Comparison of ENCODE assay signal across 8 cellular contexts in the genomic region with DNA sequence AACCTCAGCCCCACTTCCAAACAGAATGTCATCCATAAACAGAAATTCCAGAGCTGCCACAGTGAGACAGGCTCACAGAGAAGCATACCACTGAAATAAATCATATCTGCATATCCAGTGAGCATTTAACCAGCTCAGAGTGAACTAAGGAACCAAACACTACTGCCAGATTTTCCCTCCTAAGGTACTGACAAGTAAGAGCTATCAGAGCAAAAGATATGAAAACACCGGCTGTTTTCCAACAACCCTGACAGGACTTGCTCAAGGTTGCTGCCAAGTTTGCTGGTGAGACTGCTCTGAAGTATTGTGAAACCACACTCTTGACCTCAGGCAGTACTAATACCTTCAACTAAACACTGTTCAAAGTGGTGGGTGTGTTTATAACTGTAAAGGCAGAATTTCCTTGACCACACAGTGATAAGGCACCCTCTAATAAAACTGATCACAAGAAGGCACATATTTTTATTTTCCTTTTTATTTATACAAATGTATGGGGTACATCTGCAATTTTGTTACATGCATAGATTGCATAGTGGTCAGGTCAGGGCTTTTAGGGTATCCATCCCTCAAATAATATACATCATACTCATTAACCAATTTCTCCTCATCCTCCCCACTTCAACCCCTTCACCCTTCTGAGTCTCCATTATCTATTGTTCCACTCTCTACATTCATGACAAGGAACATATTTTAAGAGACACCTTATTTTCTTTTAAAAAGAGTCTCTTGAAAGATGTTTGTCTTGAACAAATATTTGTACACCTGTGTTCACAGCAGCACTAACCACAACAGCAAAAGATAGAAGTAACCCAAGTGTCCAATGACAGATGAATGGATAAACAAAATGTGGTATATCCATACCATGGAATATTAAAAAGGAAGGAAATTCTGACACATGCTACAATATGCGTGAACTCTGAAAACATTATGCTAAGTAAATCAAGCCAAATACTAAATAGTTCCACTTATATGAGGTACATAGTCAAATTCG. TPM values are rescaled to one million over a fixed set of nuclear protein-coding genes. Genes with fewer than 3 reads are reported as not detected.
DNase-seq lines count a peak whose midpoint lies in the region; ATAC-seq and TF ChIP-seq lines count a peak whose summit lies in the region.

No MANE protein-coding gene starts in this region.

- peaks cover 61% of the 10 kb centered on the region for H3K4me1 Mint-ChIP-seq in Calu3 (ENCODE audit: low read depth, unreplicated experiment)
- peaks cover 55% of the 10 kb centered on the region for H3K4me1 Mint-ChIP-seq in T-helper 17 cell
- H3K4me1 Mint-ChIP-seq in H9: peaks cover 34 to 38% of the 10 kb centered on the region in 2 experiments

- H4K8ac ChIP-seq in H9 (replicated peaks; ENCODE audit: insufficient read length, low read depth, low read length): no peak overlapping the region

- no peak overlapping the region for H2BK120ac ChIP-seq in H9 (ENCODE audit: low read depth, low read length, poor library complexity, severe bottlenecking)

- H3K79me2 ChIP-seq in H9 (ENCODE audit: insufficient read depth, low read length): peaks cover 2% of the 10 kb centered on the region; the same call in 1 of the 2 replicates

- no peak overlapping the region for H3K4me2 ChIP-seq in H9 (ENCODE audit: insufficient read depth, insufficient read length, low read length)

- CTCF ChIA-PET in Calu3 (lab: Charles Lee): interaction anchor here (1.3 to 1.5 kb wide), 3 partner anchors 8 to 28 kb away, joined by 3 to 6 read pairs (median 4); no protein-coding TSS in a partner anchor

- TF ChIP-seq CTCF in Calu3 (IDR thresholded peaks at IDR 0.05; ENCODE audit: unreplicated experiment) (no peak), fibroblast of villous mesenchyme (IDR thresholded peaks at IDR 0.05; ENCODE audit: insufficient read depth, low read depth, low read length) (no peak), sigmoid colon (IDR thresholded peaks at IDR 0.05) (no peak), H9 (conservative IDR thresholded peaks at IDR 0.05) (no peak), suprapubic skin (IDR thresholded peaks at IDR 0.05) (no peak)

- H3K14ac ChIP-seq in H9 (ENCODE audit: insufficient read depth, low read length): no peak overlapping the region

- no peaks in the 10 kb centered on the region for H3K36me3 ChIP-seq in sigmoid colon
- no peaks in the 10 kb centered on the region for H3K36me3 ChIP-seq in suprapubic skin

- H3K18ac ChIP-seq in H9 (ENCODE audit: insufficient read length, low read depth, low read length): no peak overlapping the region

- H4K5ac ChIP-seq in H9 (ENCODE audit: insufficient read length, low read depth, low read length): no peak overlapping the region

- H3K4me3 ChIP-seq in fibroblast of villous mesenchyme (ENCODE audit: low read depth, low read length): no peak overlapping the region
- no peak overlapping the region for H3K4me3 ChIP-seq in sigmoid colon
- no peak overlapping the region for H3K4me3 ChIP-seq in suprapubic skin

- H3K4me3 Mint-ChIP-seq in Calu3 (ENCODE audit: low read depth, unreplicated experiment) (peak overlapping the region; percentile 38), T-helper 17 cell (peak overlapping the region; percentile 83), H9 (no peak overlapping the region)

- no peak overlapping the region for H3K9ac ChIP-seq in H9 (ENCODE audit: extremely low read depth, insufficient read length, low read length)

- BruUV-seq in Calu3 (replicated peaks; lab: Mats Ljungman, UMichigan): no TSS peak

- intact Hi-C loops in Calu3 (cut with micrococcal nuclease; ENCODE audit: unreplicated experiment): loop anchor here (2.0 kb wide), 1 partner anchor 27 kb away; no protein-coding TSS in a partner anchor
- intact Hi-C loops in sigmoid colon (cut with DNase I): loop anchor here (2.0 to 5.0 kb wide), 2 partner anchors 17 to 278 kb away; a partner anchor contains a TSS

- peak; percentile 50 for DNase-seq in Calu3
- DNase-seq in T-helper 17 cell: no peak
- peak; percentile 97 for DNase-seq in fibroblast of villous mesenchyme (ENCODE audit: low read depth)
- DNase-seq in sigmoid colon: peak; percentile 81
- no peak for DNase-seq in H9
- no peak for DNase-seq in suprapubic skin (ENCODE audit: low spot score in 2 of 2)

- H2BK15ac ChIP-seq in H9 (ENCODE audit: low read depth, low read length): no peak overlapping the region

- TF ChIP-seq POLR2A in sigmoid colon (IDR thresholded peaks at IDR 0.05) (no peak), suprapubic skin (IDR thresholded peaks at IDR 0.05) (no peak)

- H3K9me3 Mint-ChIP-seq in Calu3 (ENCODE audit: low read depth, unreplicated experiment) (no peaks in the 10 kb centered on the region), H9 (no peaks in the 10 kb centered on the region)

- H3K27ac Mint-ChIP-seq in Calu3 (ENCODE audit: unreplicated experiment) (peak overlapping the region; percentile 5), T-helper 17 cell (peak overlapping the region; percentile 92), H9 (peak overlapping the region in 1 of 3 experiments; percentile 16; a peak in 1 of 7 replicates)

- no peak overlapping the region for H3T11ph ChIP-seq in H9 (ENCODE audit: low read length)

- no peaks in the 10 kb centered on the region for H3K79me1 ChIP-seq in H9 (ENCODE audit: insufficient read depth, low read depth, low read length, poor library complexity, severe bottlenecking)

- no peak overlapping the region for H2BK5ac ChIP-seq in H9 (ENCODE audit: insufficient read length, low read length)

- no peaks in the 10 kb centered on the region for H3K27me3 ChIP-seq in sigmoid colon
- H3K27me3 ChIP-seq in H9 (ENCODE audit: insufficient read depth, low read length): no peaks in the 10 kb centered on the region
- H3K27me3 ChIP-seq in suprapubic skin: no peaks in the 10 kb centered on the region

- H4K91ac ChIP-seq in H9 (ENCODE audit: insufficient read length, low read depth, low read length): no peak overlapping the region

- H3K27ac ChIP-seq in sigmoid colon (peak overlapping the region; percentile 55 to 73 (median 70)), H9 (ENCODE audit: insufficient read length, low read depth, low read length) (no peak overlapping the region), suprapubic skin (no peak overlapping the region)

- H3K36me3 Mint-ChIP-seq in Calu3 (ENCODE audit: insufficient read depth, unreplicated experiment): no peaks in the 10 kb centered on the region
- H3K36me3 Mint-ChIP-seq in T-helper 17 cell (ENCODE audit: low read depth): peaks cover 3% of the 10 kb centered on the region
- no peaks in the 10 kb centered on the region for H3K36me3 Mint-ChIP-seq in H9 (ENCODE audit: insufficient read depth in 1 of 3, low read depth in 3 of 3)

- H2BK20ac ChIP-seq in H9 (ENCODE audit: low read depth, low read length, poor library complexity, severe bottlenecking): no peak overlapping the region

- no peak overlapping the region for H3K4ac ChIP-seq in H9 (ENCODE audit: low read depth, low read length)

- H2BK12ac ChIP-seq in H9 (ENCODE audit: insufficient read length, low read depth, low read length): no peak overlapping the region

- no peak overlapping the region for H2AK5ac ChIP-seq in H9 (ENCODE audit: insufficient read length, low read length)

- WGBS in sigmoid colon, 2 donors: 55 to 73% methylated on average over 3 of the region's 3 CpGs
- WGBS in H9 (ENCODE audit: extremely low coverage, insufficient read length, low lambda C conversion rate): no CpG with 5 or more reads among the region's 3 CpGs
- 61% methylated on average over 3 of the region's 3 CpGs for WGBS in suprapubic skin

- H3K9me3 ChIP-seq in T-helper 17 cell (ENCODE audit: control insufficient read depth, low read length, poor library complexity, severe bottlenecking) (no peaks in the 10 kb centered on the region), sigmoid colon (no peaks in the 10 kb centered on the region), H9 (ENCODE audit: control insufficient read depth, low read depth, low read length) (no peaks in the 10 kb centered on the region), suprapubic skin (no peaks in the 10 kb centered on the region)

- no peak overlapping the region for H3K23ac ChIP-seq in H9 (ENCODE audit: insufficient read length, low read depth, low read length)

- H3K23me2 ChIP-seq in H9 (ENCODE audit: insufficient read length, low read depth, low read length, poor library complexity, severe bottlenecking): no peaks in the 10 kb centered on the region

- H3K56ac ChIP-seq in H9 (ENCODE audit: insufficient read length, low read depth, low read length): no peak overlapping the region

- TF ChIP-seq EP300 in sigmoid colon (IDR thresholded peaks at IDR 0.05) (no peak), suprapubic skin (IDR thresholded peaks at IDR 0.05) (no peak)

- ATAC-seq in GM19372 (IDR thresholded peaks at IDR 0.05; ENCODE audit: low read depth, unreplicated experiment): peak; percentile 76
- ATAC-seq in HG03432 (IDR thresholded peaks at IDR 0.05; ENCODE audit: unreplicated experiment): peak; percentile 86
- peak; percentile 33 for ATAC-seq in T-helper 17 cell

- H3K4me1 ChIP-seq in sigmoid colon (peaks cover 0 to 75% (median 61%) of the 10 kb centered on the region in 4 donors), H9 (ENCODE audit: insufficient read depth, low read length) (0 out of 2 replicates have a peak, but pooled peaks cover 2% of the 10 kb centered on the region), suprapubic skin (peaks cover 70% of the 10 kb centered on the region)

- H2AFZ ChIP-seq in H9 (ENCODE audit: low read length): no peak overlapping the region

- H4K20me1 ChIP-seq in H9 (ENCODE audit: control insufficient read depth, insufficient read depth, insufficient read length): no peaks in the 10 kb centered on the region

- no peaks in the 10 kb centered on the region for H3K27me3 Mint-ChIP-seq in Calu3 (ENCODE audit: unreplicated experiment)
- H3K27me3 Mint-ChIP-seq in T-helper 17 cell: no peaks in the 10 kb centered on the region
- no peaks in the 10 kb centered on the region for H3K27me3 Mint-ChIP-seq in H9 (ENCODE audit: low read depth)

RNA-seq across cellular contexts. Expression of a gene that starts 18.2 kb away (rescaled TPM):
- total RNA-seq in Calu3 (2022): 26.1 and 34.5 TPM in 2 replicates
- 10 to 100 TPM; 45.3 to 51.3 TPM for total RNA-seq in T-helper 17 cell
- total RNA-seq in fibroblast of villous mesenchyme: 44.1 and 57.9 TPM in 2 replicates
- total RNA-seq in sigmoid colon: 10 to 100 TPM; 55.7 to 81.3 (median 62.3) TPM
- polyA plus RNA-seq in sigmoid colon: 1 to 10 TPM; 3.5 to 9.1 (median 3.6) TPM
- total RNA-seq in H9 (2021): 19.3 and 20.4 TPM in 2 replicates
- total RNA-seq in suprapubic skin: 100 to 1,000 TPM; 139 to 198 (median 173) TPM

Comparison
In these comparisons a context has a peak if more than half of its experiments do, and no peak if none do; other contexts are left out.
1. DNase-seq: peak in Calu3 (single experiment), fibroblast of villous mesenchyme (single experiment) and sigmoid colon (single experiment); none in T-helper 17 cell (0 of 3), H9 (single experiment) and suprapubic skin (0 of 2).
2. H3K4me3 Mint-ChIP-seq: peak in Calu3 (single experiment) and T-helper 17 cell (single experiment); none in H9 (0 of 2).
3. ATAC-seq: peak in every context shown above with its lines; median percentile 86 in HG03432; 76 in GM19372; 33 in T-helper 17 cell.
4. H3K27ac ChIP-seq: peak in sigmoid colon (4 of 4); none in H9 (single experiment) and suprapubic skin (single experiment).